In the genomic region with DNA sequence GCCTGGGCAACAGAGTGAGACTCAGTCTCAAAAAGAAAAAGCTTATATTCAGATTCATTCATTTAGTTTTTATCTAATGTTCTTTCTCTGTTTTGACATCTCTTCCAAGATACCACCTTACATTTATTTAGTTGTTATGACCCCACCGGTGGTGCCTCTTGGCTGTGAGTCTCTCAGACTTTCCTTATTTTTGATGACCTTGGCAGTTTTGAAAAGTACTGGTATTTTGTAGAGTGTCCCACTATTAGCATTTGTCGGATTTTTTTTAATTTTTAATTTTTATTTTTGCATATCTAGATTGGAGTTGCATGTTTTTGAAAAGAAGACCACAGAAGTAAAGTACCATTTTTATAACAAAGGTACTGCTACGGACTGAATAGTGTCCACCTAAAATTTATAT, we compare ENCODE assay signal across 11 cellular contexts.
"Had no signal": no experiment of that assay in that cellular context is flagged by ENCODE, and none has a peak within 500 bp of the region (broad histone marks: within the 10 kb centered on the region; RNA-seq: fewer than 3 reads in every experiment).

No MANE protein-coding gene starts in this region.

- H3K4me3 ChIP-seq: GM23248, GM23338, HAP-1 had no signal

- H3K27ac ChIP-seq: GM23248 had no signal

- DNase-seq: GM23248, GOT3, H7, H9, HCEC 1CT, HFFc6 had no signal

- H3K36me3 ChIP-seq: HAP-1 had no signal

- H3K9ac ChIP-seq: GM23248 had no signal

- ATAC-seq: GM23338, HCT116 had no signal

- H3K4me2 ChIP-seq: GM23338 had no signal

- H3K9me3 ChIP-seq: HAP-1 had no signal

- H2AFZ ChIP-seq: GM23248, GM23338 had no signal

- H3K4me1 ChIP-seq: HAP-1 had no signal

- FAIRE-seq: H1, H54 had no signal
